ENCODE assay signal across 29 cellular contexts in genomic region chr1:18574754-18575153, GRCh38. TPM values are rescaled to one million over a fixed set of nuclear protein-coding genes. Genes with fewer than 3 reads are reported as not detected.
"Had no signal": no experiment of that assay in that cellular context is flagged by ENCODE, and none has a peak within 500 bp of the region (broad histone marks: within the 10 kb centered on the region; RNA-seq: fewer than 3 reads in every experiment).

No MANE protein-coding gene starts in this region.

- H3K4me3 ChIP-seq: stomach, testis, thoracic aorta, thyroid gland, tibial artery, tibial nerve, transverse colon, upper lobe of left lung, upper lobe of right lung, uterus, vagina had no signal

- DNase-seq: stimulated activated CD4-positive, alpha-beta T cell treated with anti-CD3 and anti-CD28 coated beads, Interleukin-2, amount 100 ng/mL, for 24 hours; stimulated activated CD4-positive, alpha-beta T cell treated with anti-CD3 and anti-CD28 coated beads, Interleukin-2, amount 100 ng/mL, for 48 hours; stimulated activated CD4-positive, alpha-beta T cell treated with anti-CD3 and anti-CD28 coated beads, Interleukin-4, amount 100 ng/mL, for 1 hour; stimulated activated CD4-positive, alpha-beta T cell treated with anti-CD3 and anti-CD28 coated beads, Interleukin-4, amount 100 ng/mL, for 24 hours; stimulated activated CD4-positive, alpha-beta T cell treated with anti-CD3 and anti-CD28 coated beads, Interleukin-4, amount 100 ng/mL, for 4 hours; stimulated activated naive B cell treated with anti-CD40 and anti-IgM and Interleukin-4, amounts not matched to agents 10 μg/mL and 1 μg/mL and 100 μg/mL, for 72 hours; stimulated activated naive CD4-positive, alpha-beta T cell treated with Interleukin-2 at 50 U/mL for 16 hours; stimulated activated naive CD8-positive, alpha-beta T cell treated with anti-CD3 and anti-CD28 coated beads, Interleukin-15, amount 100 ng/mL, for 72 hours; stimulated activated naive CD8-positive, alpha-beta T cell treated with anti-CD3 and anti-CD28 coated beads, Interleukin-15, Interleukin-2, amounts not matched to agents 100 U/mL and 50 U/mL, for 24 hours; stomach; testis; thyroid gland; tibial artery; transverse colon; trophoblast cell; upper lobe of left lung; upper lobe of right lung; uterus had no signal

- H3K27me3 Mint-ChIP-seq: stimulated activated naive CD8-positive, alpha-beta T cell treated with anti-CD3 and anti-CD28 coated beads, Interleukin-15, Interleukin-2, amounts not matched to agents 100 ng/mL and 50 ng/mL, for 24 hours had no signal

- H3K36me3 Mint-ChIP-seq: stimulated activated effector memory CD8-positive, alpha-beta T cell treated with anti-CD3 and anti-CD28 coated beads, Interleukin-12 subunit alpha, Interleukin-12 subunit beta, amount 100 ng/mL, for 72 hours; stimulated activated memory B cell treated with anti-CD40 and anti-IgM and Interleukin-4, amounts not matched to agents 10 μg/mL and 1 μg/mL and 100 μg/mL, for 72 hours; stimulated activated naive B cell treated with anti-CD40 and anti-IgM and Interleukin-4, amounts not matched to agents 10 μg/mL and 1 μg/mL and 100 μg/mL, for 72 hours; type B pancreatic cell had no signal

- H3K4me3 Mint-ChIP-seq: stimulated activated effector memory CD8-positive, alpha-beta T cell treated with anti-CD3 and anti-CD28 coated beads, Interleukin-12 subunit alpha, Interleukin-12 subunit beta, amount 100 ng/mL, for 72 hours; stimulated activated memory B cell treated with anti-CD40 and anti-IgM and Interleukin-4, amounts not matched to agents 10 μg/mL and 1 μg/mL and 100 μg/mL, for 72 hours; stimulated activated naive B cell treated with anti-CD40 and anti-IgM and Interleukin-4, amounts not matched to agents 10 μg/mL and 1 μg/mL and 100 μg/mL, for 72 hours; stimulated activated naive CD8-positive, alpha-beta T cell treated with anti-CD3 and anti-CD28 coated beads, Interleukin-15, amount 100 ng/mL, for 72 hours; stimulated activated naive CD8-positive, alpha-beta T cell treated with anti-CD3 and anti-CD28 coated beads, Interleukin-15, Interleukin-2, amounts not matched to agents 100 ng/mL and 50 ng/mL, for 24 hours; type B pancreatic cell had no signal

- H3K9me3 Mint-ChIP-seq: stimulated activated effector memory CD8-positive, alpha-beta T cell treated with anti-CD3 and anti-CD28 coated beads, Interleukin-12 subunit alpha, Interleukin-12 subunit beta, amount 100 ng/mL, for 72 hours; stimulated activated naive CD8-positive, alpha-beta T cell treated with anti-CD3 and anti-CD28 coated beads, Interleukin-15, amount 100 ng/mL, for 72 hours; stimulated activated naive CD8-positive, alpha-beta T cell treated with anti-CD3 and anti-CD28 coated beads, Interleukin-15, Interleukin-2, amounts not matched to agents 100 ng/mL and 50 ng/mL, for 24 hours; type B pancreatic cell had no signal

- H3K9me3 ChIP-seq: stomach, testis, thoracic aorta, thyroid gland, tibial artery, tibial nerve, transverse colon, upper lobe of left lung, upper lobe of right lung, uterus, vagina had no signal

- H3K36me3 ChIP-seq: stomach, thoracic aorta, thyroid gland, tibial artery, tibial nerve, transverse colon, upper lobe of left lung, upper lobe of right lung, uterus, vagina had no signal

- H3K4me1 Mint-ChIP-seq: stimulated activated effector memory CD8-positive, alpha-beta T cell treated with anti-CD3 and anti-CD28 coated beads, Interleukin-12 subunit alpha, Interleukin-12 subunit beta, amount 100 ng/mL, for 72 hours; stimulated activated naive CD8-positive, alpha-beta T cell treated with anti-CD3 and anti-CD28 coated beads, Interleukin-15, amount 100 ng/mL, for 72 hours had no signal

- H3K27me3 ChIP-seq: testis, thyroid gland, upper lobe of left lung, uterus, vagina had no signal

- ATAC-seq: stimulated activated naive CD8-positive, alpha-beta T cell treated with anti-CD3 and anti-CD28 coated beads, Interleukin-15, amount 100 ng/mL, for 72 hours; stimulated activated naive CD8-positive, alpha-beta T cell treated with anti-CD3 and anti-CD28 coated beads, Interleukin-15, Interleukin-2, amounts not matched to agents 100 U/mL and 50 U/mL, for 24 hours had no signal

- H3K27ac Mint-ChIP-seq: stimulated activated effector memory CD8-positive, alpha-beta T cell treated with anti-CD3 and anti-CD28 coated beads, Interleukin-12 subunit alpha, Interleukin-12 subunit beta, amount 100 ng/mL, for 72 hours; stimulated activated memory B cell treated with anti-CD40 and anti-IgM and Interleukin-4, amounts not matched to agents 10 μg/mL and 1 μg/mL and 100 μg/mL, for 72 hours; stimulated activated naive B cell treated with anti-CD40 and anti-IgM and Interleukin-4, amounts not matched to agents 10 μg/mL and 1 μg/mL and 100 μg/mL, for 72 hours; stimulated activated naive CD8-positive, alpha-beta T cell treated with anti-CD3 and anti-CD28 coated beads, Interleukin-15, amount 100 ng/mL, for 72 hours; stimulated activated naive CD8-positive, alpha-beta T cell treated with anti-CD3 and anti-CD28 coated beads, Interleukin-15, Interleukin-2, amounts not matched to agents 100 ng/mL and 50 ng/mL, for 24 hours; type B pancreatic cell had no signal

- H3K4me1 ChIP-seq: testis, thyroid gland, tibial artery, tibial nerve, transverse colon, upper lobe of left lung, upper lobe of right lung, uterus, vagina had no signal

- H3K27ac ChIP-seq: stomach, testis, thoracic aorta, thyroid gland, tibial artery, tibial nerve, transverse colon, upper lobe of left lung, upper lobe of right lung, uterus, vagina had no signal

RNA-seq across cellular contexts. Expression of gene PAX7, which starts 55.9 kb away (rescaled TPM):
- total RNA-seq: stomach, subcutaneous adipose tissue, temporal lobe, thoracic aorta, tibial nerve, transverse colon, upper lobe of left lung, upper lobe of right lung, ureter, uterus, vagina had no signal
- polyA plus RNA-seq: stomach, urinary bladder had no signal
